In the genomic region with DNA sequence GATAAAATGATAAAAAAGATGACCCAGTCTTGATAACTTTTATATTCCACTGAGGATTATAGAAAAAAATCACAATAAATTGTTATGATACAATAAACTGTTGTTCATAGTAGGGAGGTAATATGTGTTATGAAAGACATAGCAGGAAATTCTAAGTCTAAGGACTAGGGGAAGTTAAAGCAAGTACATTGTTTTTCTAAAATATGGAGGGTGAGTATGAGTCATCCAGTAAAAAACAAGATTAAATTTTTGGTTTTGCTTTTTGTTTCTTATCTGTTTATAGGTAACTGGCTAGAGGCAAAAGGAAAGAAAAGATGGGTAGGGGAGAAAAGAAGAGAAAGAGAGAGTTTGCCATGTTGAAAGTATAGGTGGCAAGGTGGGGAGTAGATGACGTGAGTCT, we compare ENCODE assay signal across 22 cellular contexts.
"Had no signal": no experiment of that assay in that cellular context is flagged by ENCODE, and none has a peak within 500 bp of the region (broad histone marks: within the 10 kb centered on the region; RNA-seq: fewer than 3 reads in every experiment).

No MANE protein-coding gene starts in this region.

- H3K4me1 ChIP-seq: ascending aorta, left lung, parathyroid adenoma, psoas muscle, suprapubic skin, tibial artery, upper lobe of right lung had no signal

- H3K27me3 ChIP-seq: ascending aorta, left lung, sigmoid colon, suprapubic skin, tibial artery, upper lobe of right lung had no signal

- H3K27ac ChIP-seq: ascending aorta, left lung, parathyroid adenoma, psoas muscle, sigmoid colon, suprapubic skin, tibial artery, upper lobe of right lung, VCaP had no signal

- H3K9me3 ChIP-seq: ascending aorta, psoas muscle, sigmoid colon, suprapubic skin, tibial artery, upper lobe of right lung had no signal

- H3K4me3 ChIP-seq: ascending aorta, left lung, lung, psoas muscle, sigmoid colon, suprapubic skin, tibial artery, upper lobe of right lung had no signal

- H3K79me2 ChIP-seq: parathyroid adenoma had no signal

- H3K36me3 ChIP-seq: ascending aorta, left lung, sigmoid colon, suprapubic skin, tibial artery, upper lobe of right lung had no signal

- H3K9ac ChIP-seq: parathyroid adenoma had no signal

- DNase-seq: activated CD4-positive, alpha-beta T cell treated with anti-CD3 and anti-CD28 coated beads for 48 hours; activated CD4-positive, alpha-beta T cell treated with anti-CD3 and anti-CD28 coated beads, Interleukin-2, amount 50 U/mL, for 48 hours; activated CD8-positive, alpha-beta memory T cell treated with anti-CD3 and anti-CD28 coated beads for 24 hours; activated effector memory CD4-positive, alpha-beta T cell treated with anti-CD3 and anti-CD28 coated beads, Interleukin-2, amount 50 U/mL, for 16 hours; activated naive CD4-positive, alpha-beta T cell treated with anti-CD3 and anti-CD28 coated beads for 36 hours; activated naive CD8-positive, alpha-beta T cell treated with anti-CD3 and anti-CD28 coated beads for 36 hours; caudate nucleus; left lung; naive B cell; nephron progenitor cell; psoas muscle; sigmoid colon; stimulated activated CD4-positive, alpha-beta T cell treated with anti-CD3 and anti-CD28 coated beads, Interleukin-15, amount 100 ng/mL, for 24 hours; stimulated activated CD4-positive, alpha-beta T cell treated with anti-CD3 and anti-CD28 coated beads, Interleukin-2, amount 100 ng/mL, for 24 hours; stimulated activated naive CD4-positive, alpha-beta T cell; tibial artery; upper lobe of right lung had no signal

- H2AFZ ChIP-seq: parathyroid adenoma had no signal
